In genomic region chr6:24910850-24911712, GRCh38 we compare ENCODE assay signal across 8 cellular contexts. TPM values are rescaled to one million over a fixed set of nuclear protein-coding genes. Genes with fewer than 3 reads are reported as not detected.
DNase-seq lines count a peak whose midpoint lies in the region; ATAC-seq and TF ChIP-seq lines count a peak whose summit lies in the region.

No MANE protein-coding gene starts in this region.

- intact Hi-C loops in mucosa of descending colon (cut with DNase I, micrococcal nuclease) = no loop called here

- peaks cover 74% of the 10 kb centered on the region for H3K4me1 Mint-ChIP-seq in activated CD8-positive, alpha-beta memory T cell treated with anti-CD3 and anti-CD28 coated beads, Interleukin-2, amount 10 ng/mL, durations not matched to agents 7 days and 5 days

- H3K4me1 ChIP-seq in BE2C (no peaks in the 10 kb centered on the region), mucosa of descending colon (ENCODE audit: low read depth) (no peaks in the 10 kb centered on the region), stomach smooth muscle (ENCODE audit: control insufficient read depth, insufficient read depth, low read length) (peaks cover 28% of the 10 kb centered on the region)

- H3K36me3 ChIP-seq in BE2C (no peaks in the 10 kb centered on the region), mucosa of descending colon (ENCODE audit: low read depth) (no peaks in the 10 kb centered on the region), stomach smooth muscle (ENCODE audit: control insufficient read depth in 2 of 2, insufficient read depth in 2 of 2, low read length in 2 of 2) (no peaks in the 10 kb centered on the region)

- peak overlapping the region; percentile 54 for H3K4me3 ChIP-seq in BE2C (ENCODE audit: low read depth, low read length)
- no peak overlapping the region for H3K4me3 ChIP-seq in mucosa of descending colon
- H3K4me3 ChIP-seq in stomach smooth muscle (ENCODE audit: low read length in 2 of 2) = peak overlapping the region; percentile 79 to 81

- DNase-seq in BE2C (peak; percentile 66), NCI-H2171 (lab: John Stamatoyannopoulos, UW) (peak; percentile 72), erythroblast (lab: John Stamatoyannopoulos, UW) (peak; percentile 25 to 38), mucosa of descending colon (peak; percentile 31 to 67 (median 44)), NK-92 (lab: John Stamatoyannopoulos, UW; ENCODE audit: unreplicated experiment) (no peak)
- peak; percentile 60 for DNase-seq in activated CD8-positive, alpha-beta memory T cell treated with anti-CD3 and anti-CD28 coated beads, Interleukin-2, amount 10 ng/mL, durations not matched to agents 7 days and 5 days

- peak overlapping the region; percentile 41 for H3K27ac ChIP-seq in stomach smooth muscle (ENCODE audit: low read length)

- peak overlapping the region; percentile 52 to 64 for H3K9ac ChIP-seq in stomach smooth muscle (ENCODE audit: low read length in 2 of 2)

- H3K4me3 Mint-ChIP-seq in activated CD8-positive, alpha-beta memory T cell treated with anti-CD3 and anti-CD28 coated beads, Interleukin-2, amount 10 ng/mL, durations not matched to agents 7 days and 5 days = peak overlapping the region; percentile 79

- ATAC-seq in GM21619 (IDR thresholded peaks at IDR 0.05; ENCODE audit: unreplicated experiment) (peak; percentile 23), mucosa of descending colon (peak; percentile 50)
- ATAC-seq in activated CD8-positive, alpha-beta memory T cell treated with anti-CD3 and anti-CD28 coated beads, Interleukin-2, amount 10 ng/mL, durations not matched to agents 7 days and 5 days = peak; percentile 59

- TF ChIP-seq CTCF in BE2C (IDR thresholded peaks at IDR 0.05; ENCODE audit: low read depth, low read length) = no peak
- no peak for TF ChIP-seq CTCF in mucosa of descending colon (IDR thresholded peaks at IDR 0.05)

- H3K9me3 Mint-ChIP-seq in activated CD8-positive, alpha-beta memory T cell treated with anti-CD3 and anti-CD28 coated beads, Interleukin-2, amount 10 ng/mL, durations not matched to agents 7 days and 5 days (ENCODE audit: low read depth) = no peaks in the 10 kb centered on the region

- H3K36me3 Mint-ChIP-seq in activated CD8-positive, alpha-beta memory T cell treated with anti-CD3 and anti-CD28 coated beads, Interleukin-2, amount 10 ng/mL, durations not matched to agents 7 days and 5 days = peaks cover 43% of the 10 kb centered on the region

- no peaks in the 10 kb centered on the region for H3K9me3 ChIP-seq in BE2C
- H3K9me3 ChIP-seq in mucosa of descending colon = no peaks in the 10 kb centered on the region
- H3K9me3 ChIP-seq in stomach smooth muscle (ENCODE audit: control insufficient read depth in 2 of 2, low read length in 2 of 2) = no peaks in the 10 kb centered on the region

- peak overlapping the region; percentile 75 for H3K27ac Mint-ChIP-seq in activated CD8-positive, alpha-beta memory T cell treated with anti-CD3 and anti-CD28 coated beads, Interleukin-2, amount 10 ng/mL, durations not matched to agents 7 days and 5 days

- H3K27me3 ChIP-seq in BE2C = peaks cover 22% of the 10 kb centered on the region
- peaks cover 0 to 3% of the 10 kb centered on the region in 2 donors for H3K27me3 ChIP-seq in stomach smooth muscle (ENCODE audit: control insufficient read depth in 1 of 2, insufficient read depth in 2 of 2, low read length in 2 of 2)

- no peak for TF ChIP-seq POLR2A in erythroblast (IDR thresholded peaks at IDR 0.05; ENCODE audit: low read length)

- no peaks in the 10 kb centered on the region for H3K27me3 Mint-ChIP-seq in activated CD8-positive, alpha-beta memory T cell treated with anti-CD3 and anti-CD28 coated beads, Interleukin-2, amount 10 ng/mL, durations not matched to agents 7 days and 5 days

- CTCF ChIA-PET in activated CD8-positive, alpha-beta memory T cell treated with anti-CD3 and anti-CD28 coated beads, Interleukin-2, amount 10 ng/mL, durations not matched to agents 7 days and 5 days (lab: Charles Lee) = interaction anchor here (0.8 to 7.1 kb wide), 16 partner anchors 10 to 160 kb away, joined by 3 to 72 read pairs (median 4); partner anchors contain the start of gene RIPOR2

RNA-seq across cellular contexts. Expression of gene RIPOR2, which starts 24.7 kb away (rescaled TPM):
- not detected for polyA plus RNA-seq in BE2C (2012; ENCODE audit: insufficient read depth, insufficient read length, low read depth)
- 100 to 1,000 TPM in 1 of 2 experiments, 10 to 100 TPM in 1; 53.4 to 104 TPM for total RNA-seq in activated CD8-positive, alpha-beta memory T cell treated with anti-CD3 and anti-CD28 coated beads, Interleukin-2, amount 10 ng/mL, durations not matched to agents 7 days and 5 days
- total RNA-seq in mucosa of descending colon = 1 to 10 TPM; 2.9 to 4.7 (median 4.1) TPM

Comparison
In these comparisons a context has a peak if more than half of its experiments do, and no peak if none do; other contexts are left out.
1. RNA of gene RIPOR2, which starts 24.7 kb away (total RNA-seq): 53.4 to 104 TPM in activated CD8-positive, alpha-beta memory T cell treated with anti-CD3 and anti-CD28 coated beads, Interleukin-2, amount 10 ng/mL, durations not matched to agents 7 days and 5 days; 2.9 to 4.7 TPM in mucosa of descending colon; every median in the first group is over 4 times any median in the second.
2. Peak in every context shown above with its lines, with median percentiles within 50 percentile points of each other: ATAC-seq.